ENCODE assay signal across 24 cellular contexts in genomic region chr1:173876732-173877131, GRCh38. TPM values are rescaled to one million over a fixed set of nuclear protein-coding genes. Genes with fewer than 3 reads are reported as not detected.
A peak's percentile ranks its signal among the peaks of the same experiment; 100 is the strongest.
DNase-seq lines count a peak whose midpoint lies in the region; ATAC-seq and TF ChIP-seq lines count a peak whose summit lies in the region.
"Had no signal": no experiment of that assay in that cellular context is flagged by ENCODE, and none has a peak within 500 bp of the region (broad histone marks: within the 10 kb centered on the region; RNA-seq: fewer than 3 reads in every experiment).

No MANE protein-coding gene starts in this region.

- H3K9me3 Mint-ChIP-seq in stimulated activated naive B cell treated with anti-CD40 and anti-IgM and Interleukin-4, amounts not matched to agents 10 μg/mL and 1 μg/mL and 100 μg/mL, for 72 hours, result no peaks in the 10 kb centered on the region
- H3K9me3 Mint-ChIP-seq: CD4-positive, alpha-beta memory T cell; CD4-positive, CD25-positive, alpha-beta regulatory T cell; CD8-positive, alpha-beta memory T cell had no signal

- H3K4me3 Mint-ChIP-seq in stimulated activated naive B cell treated with anti-CD40 and anti-IgM and Interleukin-4, amounts not matched to agents 10 μg/mL and 1 μg/mL and 100 μg/mL, for 72 hours, result no peak overlapping the region
- H3K4me3 Mint-ChIP-seq: B cell; CD14-positive monocyte; CD4-positive, alpha-beta memory T cell; CD4-positive, CD25-positive, alpha-beta regulatory T cell; CD8-positive, alpha-beta memory T cell had no signal

- H3K36me3 Mint-ChIP-seq in stimulated activated naive B cell treated with anti-CD40 and anti-IgM and Interleukin-4, amounts not matched to agents 10 μg/mL and 1 μg/mL and 100 μg/mL, for 72 hours, result peaks cover 36 to 38% of the 10 kb centered on the region in 2 donors

- H3K9me3 ChIP-seq in PC-3 (ENCODE audit: low read length), result no peaks in the 10 kb centered on the region
- H3K9me3 ChIP-seq in lower lobe of right lung, result no peaks in the 10 kb centered on the region
- H3K9me3 ChIP-seq: A549 had no signal

- intact Hi-C loops in PC-3 (cut with micrococcal nuclease) (no loop called here), lower lobe of right lung (cut with DNase I) (no loop called here)

- BruUV-seq in PC-3 (replicated peaks; lab: Mats Ljungman, UMichigan), result no TSS peak

- no peaks in the 10 kb centered on the region for H3K27me3 Mint-ChIP-seq in stimulated activated naive B cell treated with anti-CD40 and anti-IgM and Interleukin-4, amounts not matched to agents 10 μg/mL and 1 μg/mL and 100 μg/mL, for 72 hours
- H3K27me3 Mint-ChIP-seq: B cell; CD4-positive, alpha-beta memory T cell; CD4-positive, CD25-positive, alpha-beta regulatory T cell; CD8-positive, alpha-beta memory T cell had no signal

- no peaks in the 10 kb centered on the region for H3K9me2 ChIP-seq in PC-3 (replicated peaks; ENCODE audit: low read length)

- TF ChIP-seq CTCF in 22Rv1 (IDR thresholded peaks at IDR 0.05) (no peak), C4-2B (conservative IDR thresholded peaks at IDR 0.05) (no peak), PC-3 (conservative IDR thresholded peaks at IDR 0.05; ENCODE audit: low read depth, low read length) (no peak), lower lobe of right lung (IDR thresholded peaks at IDR 0.05) (no peak)

- no peak overlapping the region for H3K27ac Mint-ChIP-seq in stimulated activated naive B cell treated with anti-CD40 and anti-IgM and Interleukin-4, amounts not matched to agents 10 μg/mL and 1 μg/mL and 100 μg/mL, for 72 hours
- H3K27ac Mint-ChIP-seq: B cell; CD14-positive monocyte; CD4-positive, CD25-positive, alpha-beta regulatory T cell; CD8-positive, alpha-beta memory T cell had no signal

- no peaks in the 10 kb centered on the region for H3K27me3 ChIP-seq in PC-3 (ENCODE audit: low read length)
- H3K27me3 ChIP-seq in lower lobe of right lung (ENCODE audit: low read depth), result no peaks in the 10 kb centered on the region
- H3K27me3 ChIP-seq: BLaER1 treated with 17β-estradiol and CSF1 and Interleukin-3, amounts not matched to agents 10 nM and 100 nM had no signal

- no peaks in the 10 kb centered on the region for H3K79me2 ChIP-seq in PC-3 (ENCODE audit: low read length)

- no peak overlapping the region for H3K9ac ChIP-seq in PC-3 (ENCODE audit: low read length)
- H3K9ac ChIP-seq: BLaER1 treated with 17β-estradiol and CSF1 and Interleukin-3, amounts not matched to agents 10 nM and 100 nM had no signal

- no peak overlapping the region for H3K4me2 ChIP-seq in PC-3 (ENCODE audit: low read length)
- H3K4me2 ChIP-seq: A549; BLaER1 treated with 17β-estradiol and CSF1 and Interleukin-3, amounts not matched to agents 10 nM and 100 nM had no signal

- H3K4me1 Mint-ChIP-seq in stimulated activated naive B cell treated with anti-CD40 and anti-IgM and Interleukin-4, amounts not matched to agents 10 μg/mL and 1 μg/mL and 100 μg/mL, for 72 hours, result peaks cover 2 to 8% of the 10 kb centered on the region in 2 donors

- peak; percentile 11 for DNase-seq in PC-3
- no peak for DNase-seq in lower lobe of right lung
- no peak for DNase-seq in stimulated activated naive B cell treated with anti-CD40 and anti-IgM and Interleukin-4, amounts not matched to agents 10 μg/mL and 1 μg/mL and 100 μg/mL, for 72 hours
- DNase-seq: AML-193; CD4-positive, alpha-beta memory T cell; CD4-positive, CD25-positive, alpha-beta regulatory T cell; CD8-positive, alpha-beta memory T cell; COR-L47; DMS 273 treated with DMSO at 0.1 percent for 48 hours; DMS153; DMS79; DND-41; EL; GDM1 had no signal

- H3K27ac ChIP-seq in 22Rv1 (peak overlapping the region; percentile 65), C4-2B (peak overlapping the region; percentile 72), PC-3 (ENCODE audit: low read length) (no peak overlapping the region), lower lobe of right lung (no peak overlapping the region)
- H3K27ac ChIP-seq: A549; BLaER1 treated with 17β-estradiol and CSF1 and Interleukin-3, amounts not matched to agents 10 nM and 100 nM had no signal

- H3K4me1 ChIP-seq in PC-3 (ENCODE audit: insufficient read depth, low read length) (no peaks in the 10 kb centered on the region), lower lobe of right lung (no peaks in the 10 kb centered on the region)

- POLR2A ChIA-PET in PC-3 (lab: Charles Lee; ENCODE audit: unreplicated experiment), result no interaction called here

- H3F3A ChIP-seq in PC-3 (ENCODE audit: low read length, unreplicated experiment), result no peaks in the 10 kb centered on the region

- no peak overlapping the region for H2AFZ ChIP-seq in PC-3 (ENCODE audit: low read length)

- H4K20me1 ChIP-seq in PC-3 (ENCODE audit: low read length), result no peaks in the 10 kb centered on the region
- H4K20me1 ChIP-seq: BLaER1 treated with 17β-estradiol and CSF1 and Interleukin-3, amounts not matched to agents 10 nM and 100 nM had no signal

- H3K4me3 ChIP-seq in PC-3 (ENCODE audit: low read length) (no peak overlapping the region), lower lobe of right lung (no peak overlapping the region)
- H3K4me3 ChIP-seq: A549; BLaER1 treated with 17β-estradiol and CSF1 and Interleukin-3, amounts not matched to agents 10 nM and 100 nM; GM12878 had no signal

- ATAC-seq in PC-3, result peak; percentile 70
- ATAC-seq in lower lobe of right lung, result no peak
- ATAC-seq in stimulated activated naive B cell treated with anti-CD40 and anti-IgM and Interleukin-4, amounts not matched to agents 10 μg/mL and 1 μg/mL and 100 μg/mL, for 72 hours (replicated peaks), result no peak
- ATAC-seq: A549, GM12878 had no signal

- CTCF ChIA-PET in PC-3 (lab: Charles Lee), result no interaction called here

- H3K36me3 ChIP-seq in PC-3 (ENCODE audit: low read depth, low read length) (no peaks in the 10 kb centered on the region), lower lobe of right lung (peaks cover 50% of the 10 kb centered on the region)

RNA-seq across cellular contexts. Expression of gene ZBTB37, which starts 8.6 kb away (rescaled TPM):
- 0.58 and 1.5 TPM in 2 replicates for total RNA-seq in PC-3 (2014; rRNA removed)
- 15.6 TPM for total RNA-seq in lower lobe of right lung

RNA-seq across cellular contexts. Expression of gene GAS5, which starts 8.9 kb away (rescaled TPM):
- total RNA-seq in PC-3 (2014; rRNA removed) (99.2 and 112 TPM in 2 replicates), lower lobe of right lung (282 TPM)

RNA-seq across cellular contexts. Expression of gene SERPINC1, which starts 40.4 kb away (rescaled TPM):
- total RNA-seq in PC-3 (2014; rRNA removed) (not detected in 2 replicates), lower lobe of right lung (0.30 TPM)
- total RNA-seq: A172; B cell; CD4-positive, alpha-beta memory T cell; CD4-positive, CD25-positive, alpha-beta regulatory T cell; CD8-positive, alpha-beta memory T cell; Daoy; G401 had no signal

RNA-seq across cellular contexts. Expression of gene CENPL, which starts 52.0 kb away (rescaled TPM):
- total RNA-seq in PC-3 (2014; rRNA removed), result 92.8 and 108 TPM in 2 replicates
- 6.9 TPM for total RNA-seq in lower lobe of right lung

RNA-seq across cellular contexts. Expression of gene DARS2, which starts 52.3 kb away (rescaled TPM):
- 71.8 and 77.3 TPM in 2 replicates for total RNA-seq in PC-3 (2014; rRNA removed)
- total RNA-seq in lower lobe of right lung, result 17.1 TPM

Comparison
In these comparisons a context has a peak if more than half of its experiments do, and no peak if none do; other contexts are left out.
1. H3K27ac ChIP-seq: peak in 22Rv1 (single experiment) and C4-2B (single experiment); none in PC-3 (single experiment) and lower lobe of right lung (single experiment).